8 cellular contexts compared by ENCODE assay signal in the genomic region with DNA sequence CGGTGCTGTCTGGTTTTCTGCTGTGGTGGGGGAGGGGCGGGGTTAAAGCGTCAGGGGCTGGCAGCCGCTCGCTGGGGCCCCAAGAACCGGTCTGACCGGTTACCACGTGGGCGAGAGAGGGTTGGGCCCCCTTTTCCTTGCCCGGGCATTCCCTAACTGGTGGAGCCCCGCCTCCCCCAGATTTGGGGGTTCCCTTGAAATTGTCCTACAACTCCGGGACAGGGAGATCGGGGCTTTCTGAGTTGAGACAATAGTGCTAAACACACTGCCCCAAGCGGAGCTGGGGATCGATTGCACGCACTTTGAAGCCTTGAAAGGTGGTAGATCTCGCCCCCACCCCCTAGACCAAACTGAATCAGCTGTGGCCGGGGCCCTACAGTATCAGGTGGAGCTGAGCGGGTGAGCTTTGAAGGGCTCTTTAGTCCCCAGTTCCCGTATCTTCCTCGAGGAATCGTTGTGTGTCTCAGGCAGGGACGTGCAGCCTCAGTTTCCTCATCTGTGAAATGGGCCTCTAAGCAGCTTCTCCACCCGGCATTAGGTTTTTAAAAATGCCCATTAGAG. TPM values are rescaled to one million over a fixed set of nuclear protein-coding genes. Genes with fewer than 3 reads are reported as not detected.
DNase-seq lines count a peak whose midpoint lies in the region; ATAC-seq and TF ChIP-seq lines count a peak whose summit lies in the region.

No MANE protein-coding gene starts in this region.

- TF ChIP-seq RAD21 in liver (IDR thresholded peaks at IDR 0.05), result no peak

- no peaks in the 10 kb centered on the region for H3K9me3 ChIP-seq in liver (ENCODE audit: control insufficient read depth in 4 of 4, low read length in 3 of 4)

- no peaks in the 10 kb centered on the region for H3K36me3 ChIP-seq in liver (ENCODE audit: control insufficient read depth in 4 of 4, insufficient read depth in 3 of 4, low read depth in 1 of 4, low read length in 3 of 4)

- peak overlapping the region; percentile 99 for H3K9ac ChIP-seq in liver (ENCODE audit: low read depth in 1 of 2, low read length in 2 of 2)

- WGBS in liver, result under 1% methylated on average over 24 of the region's 24 CpGs

- no peak for ATAC-seq in HG03521 (IDR thresholded peaks at IDR 0.05; ENCODE audit: unreplicated experiment)

- H3K27me3 ChIP-seq in liver (ENCODE audit: control insufficient read depth in 4 of 4, insufficient read depth in 4 of 4, low read length in 3 of 4), result no peaks in the 10 kb centered on the region

- TF ChIP-seq CTCF in GM12864 (IDR thresholded peaks at IDR 0.05; ENCODE audit: low read depth, low read length, missing control alignments) (peak; percentile 65), liver (IDR thresholded peaks at IDR 0.05; ENCODE audit: low read depth, low read length, missing input control) (no peak)

- H3K27ac ChIP-seq in cingulate gyrus (ENCODE audit: low read depth, low read length) (peak overlapping the region; percentile 79), liver (ENCODE audit: low read depth in 1 of 2, low read length in 2 of 2) (peak overlapping the region; percentile 99 to 100)

- peaks cover 5 to 16% (median 10%) of the 10 kb centered on the region in 4 donors for H3K4me1 ChIP-seq in liver (ENCODE audit: control insufficient read depth in 4 of 4, insufficient read depth in 4 of 4, low read length in 3 of 4)

- H3K4me3 ChIP-seq in GM12864 (ENCODE audit: low read depth, low read length), result peak overlapping the region; percentile 99
- H3K4me3 ChIP-seq in liver (ENCODE audit: low read depth in 1 of 3, low read length in 3 of 3), result peak overlapping the region; percentile 71 to 94 (median 81)

- DNase-seq in GM12864 (ENCODE audit: low read depth) (peak; percentile 66), NCI-H1417 (lab: John Stamatoyannopoulos, UW) (peak; percentile 10 to 93 (median 90)), SHP77 (lab: John Stamatoyannopoulos, UW) (no peak)
- DNase-seq in activated CD4-positive, alpha-beta T cell treated with anti-CD3 and anti-CD28 coated beads for 24 hours (ENCODE audit: low read depth in 2 of 2), result peak; percentile 67 to 76
- peak; percentile 57 to 63 (median 61) for DNase-seq in stimulated activated CD4-positive, alpha-beta T cell treated with anti-CD3 and anti-CD28 coated beads, TNF-alpha, amount 100 ng/mL, for 4 hours (ENCODE audit: low read depth in 3 of 3)

TF ChIP-seq in liver, 16 proteins besides CTCF, POLR2A, EP300 and RAD21:
- TF ChIP-seq NR2F2 (IDR thresholded peaks at IDR 0.05) (no peak), GABPA (IDR thresholded peaks at IDR 0.05 in 1 of 2, conservative IDR thresholded peaks at IDR 0.05 in 1 of 2) (no peak), FOXA2 (IDR thresholded peaks at IDR 0.05) (no peak), TAF1 (conservative IDR thresholded peaks at IDR 0.05) (peak; percentile 10), HNF4G (IDR thresholded peaks at IDR 0.05) (peak; percentile 13), JUND (IDR thresholded peaks at IDR 0.05) (no peak), HNF4A (conservative IDR thresholded peaks at IDR 0.05) (no peak), EGR1 (IDR thresholded peaks at IDR 0.05; ENCODE audit: low read depth in 2 of 2) (peak in 1 of 2 donors; percentile 60)
- TF ChIP-seq, protein P1, sequence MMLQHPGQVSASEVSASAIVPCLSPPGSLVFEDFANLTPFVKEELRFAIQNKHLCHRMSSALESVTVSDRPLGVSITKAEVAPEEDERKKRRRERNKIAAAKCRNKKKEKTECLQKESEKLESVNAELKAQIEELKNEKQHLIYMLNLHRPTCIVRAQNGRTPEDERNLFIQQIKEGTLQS (IDR thresholded peaks at IDR 0.05), result peak; percentile 47

RNA-seq across cellular contexts. Expression of gene IER2, which starts 4.8 kb away (rescaled TPM):
- 10 to 100 TPM; 11.4 to 20.3 TPM for total RNA-seq in liver
- 10 to 100 TPM; 23.6 to 38.9 TPM for polyA plus RNA-seq in liver

RNA-seq across cellular contexts. Expression of gene STX10, which starts 4.8 kb away (rescaled TPM):
- total RNA-seq in liver, result 10 to 100 TPM; 15.7 to 23.3 TPM
- 10 to 100 TPM; 19.2 to 32.7 TPM for polyA plus RNA-seq in liver

RNA-seq across cellular contexts. Expression of gene NACC1, which starts 36.9 kb away (rescaled TPM):
- total RNA-seq in liver, result 10 to 100 TPM; 16.7 to 18.7 TPM
- polyA plus RNA-seq in liver, result 10 to 100 TPM in 1 of 2 donors, under 1 TPM in 1; 0.86 to 24.7 TPM

RNA-seq across cellular contexts. Expression of gene TRMT1, which starts 38.5 kb away (rescaled TPM):
- total RNA-seq in liver, result 10 to 100 TPM in 1 of 2 donors, 1 to 10 TPM in 1; 8.3 to 15.6 TPM
- polyA plus RNA-seq in liver, result 10 to 100 TPM in 1 of 2 donors, 1 to 10 TPM in 1; 9.8 to 13.7 TPM

RNA-seq across cellular contexts. Expression of gene LYL1, which starts 52.3 kb away (rescaled TPM):
- total RNA-seq in liver, result 10 to 100 TPM in 1 of 2 donors, 1 to 10 TPM in 1; 2.0 to 69.7 TPM
- 1 to 10 TPM in 1 of 2 donors, under 1 TPM in 1; 0.35 to 2.6 TPM for polyA plus RNA-seq in liver

Comparison
In these comparisons a context has a peak if more than half of its experiments do, and no peak if none do; other contexts are left out.
1. DNase-seq: peak in GM12864 (single experiment), NCI-H1417 (3 of 3), activated CD4-positive, alpha-beta T cell treated with anti-CD3 and anti-CD28 coated beads for 24 hours (2 of 2) and stimulated activated CD4-positive, alpha-beta T cell treated with anti-CD3 and anti-CD28 coated beads, TNF-alpha, amount 100 ng/mL, for 4 hours (3 of 3); none in SHP77 (0 of 2).